ENCODE assay signal across 8 cellular contexts in the genomic region with DNA sequence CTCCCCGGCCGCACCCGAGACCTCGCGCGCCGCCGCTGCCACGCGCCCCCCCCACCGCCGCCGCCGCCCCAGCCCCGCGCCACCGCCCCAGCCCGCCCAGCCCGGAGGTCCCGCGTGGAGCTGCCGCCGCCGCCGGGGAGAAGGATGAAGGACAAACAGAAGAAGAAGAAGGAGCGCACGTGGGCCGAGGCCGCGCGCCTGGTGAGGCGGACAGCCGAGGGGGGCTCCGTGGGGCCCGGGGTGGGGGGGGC. TPM values are rescaled to one million over a fixed set of nuclear protein-coding genes. Genes with fewer than 3 reads are reported as not detected.
A peak's percentile ranks its signal among the peaks of the same experiment; 100 is the strongest.
DNase-seq lines count a peak whose midpoint lies in the region; ATAC-seq and TF ChIP-seq lines count a peak whose summit lies in the region.

No MANE protein-coding gene starts in this region.

- H3K4me3 Mint-ChIP-seq in MCF 10A (ENCODE audit: unreplicated experiment) = peak overlapping the region; percentile 87

- H3K27me3 ChIP-seq in right atrium auricular region = no peaks in the 10 kb centered on the region
- H3K27me3 ChIP-seq in mononuclear cell (ENCODE audit: insufficient read depth, low read length) = no peaks in the 10 kb centered on the region
- H3K27me3 ChIP-seq in vagina = no peaks in the 10 kb centered on the region

- H3K36me3 Mint-ChIP-seq in MCF 10A (ENCODE audit: insufficient read depth, unreplicated experiment) = peaks cover 5% of the 10 kb centered on the region

- CTCF ChIA-PET in MCF 10A (lab: Yijun Ruan, JAX) = no interaction called here

- DNase-seq in right atrium auricular region (ENCODE audit: low spot score) = no peak
- DNase-seq in left ventricle myocardium superior = no peak
- DNase-seq in MCF 10A (ENCODE audit: unreplicated experiment) = no peak
- no peak for DNase-seq in vagina (ENCODE audit: extremely low spot score in 2 of 2)
- DNase-seq in dermis blood vessel endothelial cell = no peak
- DNase-seq in NCI-H510A (lab: John Stamatoyannopoulos, UW) = no peak

- peak overlapping the region; percentile 96 for H3K27ac Mint-ChIP-seq in MCF 10A (ENCODE audit: low read depth, unreplicated experiment)

- H3K27ac ChIP-seq in right atrium auricular region = peak overlapping the region; percentile 95 to 98
- H3K27ac ChIP-seq in vagina = peak overlapping the region; percentile 96

- H3K27me3 Mint-ChIP-seq in MCF 10A (ENCODE audit: insufficient read depth, unreplicated experiment) = no peaks in the 10 kb centered on the region

- H3K4me3 ChIP-seq in right atrium auricular region (peak overlapping the region; percentile 90 to 94), mononuclear cell (ENCODE audit: low read length) (peak overlapping the region; percentile 81), vagina (peak overlapping the region; percentile 67 to 85)

- no peak for TF ChIP-seq POLR2A in vagina (IDR thresholded peaks at IDR 0.05)

- TF ChIP-seq CTCF in right atrium auricular region (IDR thresholded peaks at IDR 0.05) (no peak), MCF 10A (IDR thresholded peaks at IDR 0.05; ENCODE audit: unreplicated experiment) (no peak), vagina (IDR thresholded peaks at IDR 0.05) (no peak)

- H3K4me1 Mint-ChIP-seq in MCF 10A (ENCODE audit: insufficient read depth, unreplicated experiment) = peaks cover 43% of the 10 kb centered on the region

- no peak for ATAC-seq in left ventricle myocardium superior
- no peak for ATAC-seq in GM18858 (IDR thresholded peaks at IDR 0.05; ENCODE audit: unreplicated experiment)

- H3K4me1 ChIP-seq in right atrium auricular region (peaks cover 0 to 56% of the 10 kb centered on the region in 2 donors), mononuclear cell (ENCODE audit: insufficient read depth, low read length) (peaks cover 55% of the 10 kb centered on the region), vagina (peaks cover 56% of the 10 kb centered on the region)

- H3K9me3 ChIP-seq in right atrium auricular region (no peaks in the 10 kb centered on the region), mononuclear cell (ENCODE audit: low read depth, low read length) (no peaks in the 10 kb centered on the region), vagina (no peaks in the 10 kb centered on the region)

- H3K36me3 ChIP-seq in right atrium auricular region (no peaks in the 10 kb centered on the region), vagina (no peaks in the 10 kb centered on the region)

- intact Hi-C loops in left ventricle myocardium superior (cut with micrococcal nuclease) = no loop called here
- intact Hi-C loops in MCF 10A (cut with micrococcal nuclease) = loop anchor here (5.0 kb wide), 1 partner anchor 151 kb away; a partner anchor contains a TSS
- intact Hi-C loops in vagina (cut with DNase I) = loop anchor here (5.0 kb wide), 1 partner anchor 124 kb away; no protein-coding TSS in a partner anchor

- POLR2A ChIA-PET in MCF 10A (lab: Yijun Ruan, JAX) = interaction anchor here (1.0 to 4.5 kb wide), 13 partner anchors 10 to 249 kb away, joined by 3 to 51 read pairs (median 7); a partner anchor contains a TSS

- no peaks in the 10 kb centered on the region for H3K9me3 Mint-ChIP-seq in MCF 10A (ENCODE audit: unreplicated experiment)

- no TSS peak for BruUV-seq in MCF 10A (replicated peaks; lab: Mats Ljungman, UMichigan)

RNA-seq across cellular contexts. Expression of a gene that starts 0.4 kb away (rescaled TPM):
- total RNA-seq in right atrium auricular region (10 to 100 TPM; 15.9 to 30.5 TPM), left ventricle myocardium superior (25.7 TPM), MCF 10A (2022) (58.9 and 69.9 TPM in 2 replicates), mononuclear cell (117 TPM), vagina (97.5 TPM), dermis blood vessel endothelial cell (53.4 and 62.1 TPM in 2 replicates)
